In the genomic region with DNA sequence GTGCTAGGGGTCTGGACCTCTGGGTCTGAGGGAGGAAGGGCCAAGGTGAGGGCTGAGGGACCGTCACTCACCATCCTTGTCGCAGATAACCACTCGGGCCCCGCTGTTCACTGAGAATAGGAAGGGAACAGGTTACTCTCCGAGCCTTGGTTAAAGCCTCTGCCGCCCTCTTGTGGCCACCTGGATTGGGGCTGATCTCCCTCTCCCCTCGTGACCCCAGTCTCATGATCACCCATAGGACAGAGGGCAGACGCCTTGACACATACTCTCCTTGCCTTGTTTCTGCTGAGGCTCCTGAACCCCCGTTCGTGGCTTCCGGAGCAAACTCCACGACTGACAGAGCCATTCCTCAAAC, we compare ENCODE assay signal across 1 cellular context.
TF ChIP-seq lines count a peak whose summit lies in the region.

No MANE protein-coding gene starts in this region.

TF ChIP-seq in HepG2, 621 proteins besides CTCF, POLR2A, EP300 and RAD21 (continued from another document and continues in another):
- TF ChIP-seq, protein P1, sequence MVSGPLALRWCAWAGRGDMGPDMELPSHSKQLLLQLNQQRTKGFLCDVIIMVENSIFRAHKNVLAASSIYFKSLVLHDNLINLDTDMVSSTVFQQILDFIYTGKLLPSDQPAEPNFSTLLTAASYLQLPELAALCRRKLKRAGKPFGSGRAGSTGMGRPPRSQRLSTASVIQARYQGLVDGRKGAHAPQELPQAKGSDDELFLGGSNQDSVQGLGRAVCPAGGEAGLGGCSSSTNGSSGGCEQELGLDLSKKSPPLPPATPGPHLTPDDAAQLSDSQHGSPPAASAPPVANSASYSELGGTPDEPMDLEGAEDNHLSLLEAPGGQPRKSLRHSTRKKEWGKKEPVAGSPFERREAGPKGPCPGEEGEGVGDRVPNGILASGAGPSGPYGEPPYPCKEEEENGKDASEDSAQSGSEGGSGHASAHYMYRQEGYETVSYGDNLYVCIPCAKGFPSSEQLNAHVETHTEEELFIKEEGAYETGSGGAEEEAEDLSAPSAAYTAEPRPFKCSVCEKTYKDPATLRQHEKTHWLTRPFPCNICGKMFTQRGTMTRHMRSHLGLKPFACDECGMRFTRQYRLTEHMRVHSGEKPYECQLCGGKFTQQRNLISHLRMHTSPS (CRISPR knock-in tag; IDR thresholded peaks at IDR 0.05; ENCODE audit: low read depth): no peak
- TF ChIP-seq ZNF788 (CRISPR knock-in tag; IDR thresholded peaks at IDR 0.05; ENCODE audit: borderline replicate concordance) (peak; percentile 43; the same call in 1 of the 2 replicates), HOXA7 (CRISPR knock-in tag; IDR thresholded peaks at IDR 0.05) (no peak), ZNF20 (CRISPR knock-in tag; IDR thresholded peaks at IDR 0.05) (no peak), ZNF878 (CRISPR knock-in tag; IDR thresholded peaks at IDR 0.05) (no peak), ATM (IDR thresholded peaks at IDR 0.05; ENCODE audit: borderline replicate concordance) (no peak), PHB2 (IDR thresholded peaks at IDR 0.05; ENCODE audit: partially characterized antibody) (no peak), ZNF501 (CRISPR knock-in tag; IDR thresholded peaks at IDR 0.05) (no peak), ZNF354B (CRISPR knock-in tag; IDR thresholded peaks at IDR 0.05) (no peak), ZBTB7B (CRISPR knock-in tag; IDR thresholded peaks at IDR 0.05) (no peak; the same call in 1 of the 2 replicates), ZNF343 (CRISPR knock-in tag; IDR thresholded peaks at IDR 0.05) (no peak), ZFAT (CRISPR knock-in tag; conservative IDR thresholded peaks at IDR 0.05) (no peak), CENPT (CRISPR knock-in tag; IDR thresholded peaks at IDR 0.05; ENCODE audit: low read depth) (no peak), JARID2 (CRISPR knock-in tag; IDR thresholded peaks at IDR 0.05; ENCODE audit: insufficient replicate concordance) (no peak), BORCS8-MEF2B (CRISPR knock-in tag; IDR thresholded peaks at IDR 0.05) (0 out of 2 replicates have a peak, but pooled peaks have one; percentile 45), ZNF614 (CRISPR knock-in tag; IDR thresholded peaks at IDR 0.05; ENCODE audit: borderline replicate concordance) (peak; percentile 50; the same call in 1 of the 2 replicates), FIP1L1 (IDR thresholded peaks at IDR 0.05; ENCODE audit: borderline replicate concordance, insufficient read depth, low read depth, low read length) (no peak), ZNF180 (CRISPR knock-in tag; IDR thresholded peaks at IDR 0.05; ENCODE audit: borderline replicate concordance, low read depth) (no peak), ZNF383 (CRISPR knock-in tag; IDR thresholded peaks at IDR 0.05; ENCODE audit: borderline replicate concordance) (no peak), RAD51 (IDR thresholded peaks at IDR 0.05; ENCODE audit: borderline replicate concordance) (0 out of 2 replicates have a peak, but pooled peaks have one; percentile 25), ZNF543 (CRISPR knock-in tag; IDR thresholded peaks at IDR 0.05) (no peak), CEBPB (IDR thresholded peaks at IDR 0.05; ENCODE audit: borderline replicate concordance, low read depth, low read length) (no peak), ZNF619 (CRISPR knock-in tag; IDR thresholded peaks at IDR 0.05) (no peak), PAF1 (CRISPR knock-in tag; IDR thresholded peaks at IDR 0.05) (no peak), NR2F6 (IDR thresholded peaks at IDR 0.05) (peak; percentile 73), NR2F6 (CRISPR knock-in tag; IDR thresholded peaks at IDR 0.05) (peak; percentile 78), ZNF333 (CRISPR knock-in tag; IDR thresholded peaks at IDR 0.05; ENCODE audit: borderline replicate concordance) (no peak), XRCC5 (optimal IDR thresholded peaks at IDR 0.05; ENCODE audit: low read length) (peak; percentile 25), BHLHE40 (IDR thresholded peaks at IDR 0.05; ENCODE audit: low read length) (peak; percentile 36; the same call in 1 of the 2 replicates), HDAC2 (CRISPR knock-in tag; IDR thresholded peaks at IDR 0.05) (no peak), PHF20 (CRISPR knock-in tag; IDR thresholded peaks at IDR 0.05) (no peak), RCOR2 (CRISPR knock-in tag; IDR thresholded peaks at IDR 0.05) (no peak), CBX5 (CRISPR knock-in tag; IDR thresholded peaks at IDR 0.05; ENCODE audit: borderline replicate concordance) (no peak), ONECUT2 (CRISPR knock-in tag; IDR thresholded peaks at IDR 0.05) (no peak), KLF15 (CRISPR knock-in tag; IDR thresholded peaks at IDR 0.05; ENCODE audit: borderline replicate concordance) (no peak), HNRNPH1 (optimal IDR thresholded peaks at IDR 0.05; ENCODE audit: low read depth, low read length) (no peak), ZZZ3 (CRISPR knock-in tag; IDR thresholded peaks at IDR 0.05; ENCODE audit: borderline replicate concordance) (no peak), ERF (CRISPR knock-in tag; IDR thresholded peaks at IDR 0.05) (0 out of 2 replicates have a peak, but pooled peaks have one; percentile 15), ZNF30 (CRISPR knock-in tag; IDR thresholded peaks at IDR 0.05) (no peak), GLI4 (CRISPR knock-in tag; IDR thresholded peaks at IDR 0.05; ENCODE audit: borderline replicate concordance) (no peak), THAP11 (CRISPR knock-in tag; IDR thresholded peaks at IDR 0.05) (peak; percentile 91), HCFC1 (IDR thresholded peaks at IDR 0.05; ENCODE audit: low read depth, low read length) (0 out of 2 replicates have a peak, but pooled peaks have one; percentile 25), SIN3A (IDR thresholded peaks at IDR 0.05; ENCODE audit: borderline replicate concordance, low read depth, low read length) (no peak)
- TF ChIP-seq, protein P2, sequence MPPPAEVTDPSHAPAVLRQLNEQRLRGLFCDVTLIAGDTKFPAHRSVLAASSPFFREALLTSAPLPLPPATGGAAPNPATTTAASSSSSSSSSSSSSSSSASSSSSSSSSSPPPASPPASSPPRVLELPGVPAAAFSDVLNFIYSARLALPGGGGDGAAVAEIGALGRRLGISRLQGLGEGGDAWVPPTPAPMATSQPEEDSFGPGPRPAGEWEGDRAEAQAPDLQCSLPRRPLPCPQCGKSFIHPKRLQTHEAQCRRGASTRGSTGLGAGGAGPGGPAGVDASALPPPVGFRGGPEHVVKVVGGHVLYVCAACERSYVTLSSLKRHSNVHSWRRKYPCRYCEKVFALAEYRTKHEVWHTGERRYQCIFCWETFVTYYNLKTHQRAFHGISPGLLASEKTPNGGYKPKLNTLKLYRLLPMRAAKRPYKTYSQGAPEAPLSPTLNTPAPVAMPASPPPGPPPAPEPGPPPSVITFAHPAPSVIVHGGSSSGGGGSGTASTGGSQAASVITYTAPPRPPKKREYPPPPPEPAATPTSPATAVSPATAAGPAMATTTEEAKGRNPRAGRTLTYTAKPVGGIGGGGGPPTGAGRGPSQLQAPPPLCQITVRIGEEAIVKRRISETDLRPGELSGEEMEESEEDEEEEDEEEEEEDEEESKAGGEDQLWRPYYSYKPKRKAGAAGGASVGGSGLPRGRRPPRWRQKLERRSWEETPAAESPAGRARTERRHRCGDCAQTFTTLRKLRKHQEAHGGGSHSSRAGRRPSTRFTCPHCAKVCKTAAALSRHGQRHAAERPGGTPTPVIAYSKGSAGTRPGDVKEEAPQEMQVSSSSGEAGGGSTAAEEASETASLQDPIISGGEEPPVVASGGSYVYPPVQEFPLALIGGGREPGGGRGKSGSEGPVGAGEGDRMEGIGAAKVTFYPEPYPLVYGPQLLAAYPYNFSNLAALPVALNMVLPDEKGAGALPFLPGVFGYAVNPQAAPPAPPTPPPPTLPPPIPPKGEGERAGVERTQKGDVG (CRISPR knock-in tag; IDR thresholded peaks at IDR 0.05; ENCODE audit: borderline replicate concordance): peak; percentile 56; the same call in 1 of the 2 replicates
- TF ChIP-seq, protein P3, sequence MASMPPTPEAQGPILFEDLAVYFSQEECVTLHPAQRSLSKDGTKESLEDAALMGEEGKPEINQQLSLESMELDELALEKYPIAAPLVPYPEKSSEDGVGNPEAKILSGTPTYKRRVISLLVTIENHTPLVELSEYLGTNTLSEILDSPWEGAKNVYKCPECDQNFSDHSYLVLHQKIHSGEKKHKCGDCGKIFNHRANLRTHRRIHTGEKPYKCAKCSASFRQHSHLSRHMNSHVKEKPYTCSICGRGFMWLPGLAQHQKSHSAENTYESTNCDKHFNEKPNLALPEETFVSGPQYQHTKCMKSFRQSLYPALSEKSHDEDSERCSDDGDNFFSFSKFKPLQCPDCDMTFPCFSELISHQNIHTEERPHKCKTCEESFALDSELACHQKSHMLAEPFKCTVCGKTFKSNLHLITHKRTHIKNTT (CRISPR knock-in tag; IDR thresholded peaks at IDR 0.05): no peak
- TF ChIP-seq, protein P4, sequence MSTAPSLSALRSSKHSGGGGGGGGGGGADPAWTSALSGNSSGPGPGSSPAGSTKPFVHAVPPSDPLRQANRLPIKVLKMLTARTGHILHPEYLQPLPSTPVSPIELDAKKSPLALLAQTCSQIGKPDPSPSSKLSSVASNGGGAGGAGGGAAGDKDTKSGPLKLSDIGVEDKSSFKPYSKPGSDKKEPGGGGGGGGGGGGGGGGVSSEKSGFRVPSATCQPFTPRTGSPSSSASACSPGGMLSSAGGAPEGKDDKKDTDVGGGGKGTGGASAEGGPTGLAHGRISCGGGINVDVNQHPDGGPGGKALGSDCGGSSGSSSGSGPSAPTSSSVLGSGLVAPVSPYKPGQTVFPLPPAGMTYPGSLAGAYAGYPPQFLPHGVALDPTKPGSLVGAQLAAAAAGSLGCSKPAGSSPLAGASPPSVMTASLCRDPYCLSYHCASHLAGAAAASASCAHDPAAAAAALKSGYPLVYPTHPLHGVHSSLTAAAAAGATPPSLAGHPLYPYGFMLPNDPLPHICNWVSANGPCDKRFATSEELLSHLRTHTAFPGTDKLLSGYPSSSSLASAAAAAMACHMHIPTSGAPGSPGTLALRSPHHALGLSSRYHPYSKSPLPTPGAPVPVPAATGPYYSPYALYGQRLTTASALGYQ (CRISPR knock-in tag; IDR thresholded peaks at IDR 0.05): no peak
- TF ChIP-seq, protein P5, sequence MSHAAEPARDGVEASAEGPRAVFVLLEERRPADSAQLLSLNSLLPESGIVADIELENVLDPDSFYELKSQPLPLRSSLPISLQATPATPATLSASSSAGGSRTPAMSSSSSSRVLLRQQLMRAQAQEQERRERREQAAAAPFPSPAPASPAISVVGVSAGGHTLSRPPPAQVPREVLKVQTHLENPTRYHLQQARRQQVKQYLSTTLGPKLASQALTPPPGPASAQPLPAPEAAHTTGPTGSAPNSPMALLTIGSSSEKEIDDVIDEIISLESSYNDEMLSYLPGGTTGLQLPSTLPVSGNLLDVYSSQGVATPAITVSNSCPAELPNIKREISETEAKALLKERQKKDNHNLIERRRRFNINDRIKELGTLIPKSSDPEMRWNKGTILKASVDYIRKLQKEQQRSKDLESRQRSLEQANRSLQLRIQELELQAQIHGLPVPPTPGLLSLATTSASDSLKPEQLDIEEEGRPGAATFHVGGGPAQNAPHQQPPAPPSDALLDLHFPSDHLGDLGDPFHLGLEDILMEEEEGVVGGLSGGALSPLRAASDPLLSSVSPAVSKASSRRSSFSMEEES (CRISPR knock-in tag; IDR thresholded peaks at IDR 0.05): peak; percentile 98
- TF ChIP-seq, protein P6, sequence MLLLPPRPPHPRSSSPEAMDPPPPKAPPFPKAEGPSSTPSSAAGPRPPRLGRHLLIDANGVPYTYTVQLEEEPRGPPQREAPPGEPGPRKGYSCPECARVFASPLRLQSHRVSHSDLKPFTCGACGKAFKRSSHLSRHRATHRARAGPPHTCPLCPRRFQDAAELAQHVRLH (CRISPR knock-in tag; IDR thresholded peaks at IDR 0.05; ENCODE audit: borderline replicate concordance, low read depth): no peak
- TF ChIP-seq, protein P7, sequence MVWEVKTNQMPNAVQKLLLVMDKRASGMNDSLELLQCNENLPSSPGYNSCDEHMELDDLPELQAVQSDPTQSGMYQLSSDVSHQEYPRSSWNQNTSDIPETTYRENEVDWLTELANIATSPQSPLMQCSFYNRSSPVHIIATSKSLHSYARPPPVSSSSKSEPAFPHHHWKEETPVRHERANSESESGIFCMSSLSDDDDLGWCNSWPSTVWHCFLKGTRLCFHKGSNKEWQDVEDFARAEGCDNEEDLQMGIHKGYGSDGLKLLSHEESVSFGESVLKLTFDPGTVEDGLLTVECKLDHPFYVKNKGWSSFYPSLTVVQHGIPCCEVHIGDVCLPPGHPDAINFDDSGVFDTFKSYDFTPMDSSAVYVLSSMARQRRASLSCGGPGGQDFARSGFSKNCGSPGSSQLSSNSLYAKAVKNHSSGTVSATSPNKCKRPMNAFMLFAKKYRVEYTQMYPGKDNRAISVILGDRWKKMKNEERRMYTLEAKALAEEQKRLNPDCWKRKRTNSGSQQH (CRISPR knock-in tag; IDR thresholded peaks at IDR 0.05; ENCODE audit: low read depth): 0 out of 2 replicates have a peak, but pooled peaks have one; percentile 32
- TF ChIP-seq, protein P8, sequence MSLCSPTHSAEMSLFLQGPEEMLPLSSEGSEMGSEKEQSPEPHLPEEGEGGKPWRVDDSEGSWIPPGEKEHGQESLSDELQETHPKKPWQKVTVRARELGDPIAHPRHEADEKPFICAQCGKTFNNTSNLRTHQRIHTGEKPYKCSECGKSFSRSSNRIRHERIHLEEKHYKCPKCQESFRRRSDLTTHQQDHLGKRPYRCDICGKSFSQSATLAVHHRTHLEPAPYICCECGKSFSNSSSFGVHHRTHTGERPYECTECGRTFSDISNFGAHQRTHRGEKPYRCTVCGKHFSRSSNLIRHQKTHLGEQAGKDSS (CRISPR knock-in tag; IDR thresholded peaks at IDR 0.05; ENCODE audit: borderline replicate concordance, low read depth): no peak
- TF ChIP-seq, protein P9, sequence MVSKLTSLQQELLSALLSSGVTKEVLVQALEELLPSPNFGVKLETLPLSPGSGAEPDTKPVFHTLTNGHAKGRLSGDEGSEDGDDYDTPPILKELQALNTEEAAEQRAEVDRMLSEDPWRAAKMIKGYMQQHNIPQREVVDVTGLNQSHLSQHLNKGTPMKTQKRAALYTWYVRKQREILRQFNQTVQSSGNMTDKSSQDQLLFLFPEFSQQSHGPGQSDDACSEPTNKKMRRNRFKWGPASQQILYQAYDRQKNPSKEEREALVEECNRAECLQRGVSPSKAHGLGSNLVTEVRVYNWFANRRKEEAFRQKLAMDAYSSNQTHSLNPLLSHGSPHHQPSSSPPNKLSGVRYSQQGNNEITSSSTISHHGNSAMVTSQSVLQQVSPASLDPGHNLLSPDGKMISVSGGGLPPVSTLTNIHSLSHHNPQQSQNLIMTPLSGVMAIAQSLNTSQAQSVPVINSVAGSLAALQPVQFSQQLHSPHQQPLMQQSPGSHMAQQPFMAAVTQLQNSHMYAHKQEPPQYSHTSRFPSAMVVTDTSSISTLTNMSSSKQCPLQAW (CRISPR knock-in tag; IDR thresholded peaks at IDR 0.05): peak; percentile 42; the same call in 1 of the 2 replicates
- TF ChIP-seq, protein P10, sequence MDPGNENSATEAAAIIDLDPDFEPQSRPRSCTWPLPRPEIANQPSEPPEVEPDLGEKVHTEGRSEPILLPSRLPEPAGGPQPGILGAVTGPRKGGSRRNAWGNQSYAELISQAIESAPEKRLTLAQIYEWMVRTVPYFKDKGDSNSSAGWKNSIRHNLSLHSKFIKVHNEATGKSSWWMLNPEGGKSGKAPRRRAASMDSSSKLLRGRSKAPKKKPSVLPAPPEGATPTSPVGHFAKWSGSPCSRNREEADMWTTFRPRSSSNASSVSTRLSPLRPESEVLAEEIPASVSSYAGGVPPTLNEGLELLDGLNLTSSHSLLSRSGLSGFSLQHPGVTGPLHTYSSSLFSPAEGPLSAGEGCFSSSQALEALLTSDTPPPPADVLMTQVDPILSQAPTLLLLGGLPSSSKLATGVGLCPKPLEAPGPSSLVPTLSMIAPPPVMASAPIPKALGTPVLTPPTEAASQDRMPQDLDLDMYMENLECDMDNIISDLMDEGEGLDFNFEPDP (CRISPR knock-in tag; conservative IDR thresholded peaks at IDR 0.05): no peak
